In the genomic region with DNA sequence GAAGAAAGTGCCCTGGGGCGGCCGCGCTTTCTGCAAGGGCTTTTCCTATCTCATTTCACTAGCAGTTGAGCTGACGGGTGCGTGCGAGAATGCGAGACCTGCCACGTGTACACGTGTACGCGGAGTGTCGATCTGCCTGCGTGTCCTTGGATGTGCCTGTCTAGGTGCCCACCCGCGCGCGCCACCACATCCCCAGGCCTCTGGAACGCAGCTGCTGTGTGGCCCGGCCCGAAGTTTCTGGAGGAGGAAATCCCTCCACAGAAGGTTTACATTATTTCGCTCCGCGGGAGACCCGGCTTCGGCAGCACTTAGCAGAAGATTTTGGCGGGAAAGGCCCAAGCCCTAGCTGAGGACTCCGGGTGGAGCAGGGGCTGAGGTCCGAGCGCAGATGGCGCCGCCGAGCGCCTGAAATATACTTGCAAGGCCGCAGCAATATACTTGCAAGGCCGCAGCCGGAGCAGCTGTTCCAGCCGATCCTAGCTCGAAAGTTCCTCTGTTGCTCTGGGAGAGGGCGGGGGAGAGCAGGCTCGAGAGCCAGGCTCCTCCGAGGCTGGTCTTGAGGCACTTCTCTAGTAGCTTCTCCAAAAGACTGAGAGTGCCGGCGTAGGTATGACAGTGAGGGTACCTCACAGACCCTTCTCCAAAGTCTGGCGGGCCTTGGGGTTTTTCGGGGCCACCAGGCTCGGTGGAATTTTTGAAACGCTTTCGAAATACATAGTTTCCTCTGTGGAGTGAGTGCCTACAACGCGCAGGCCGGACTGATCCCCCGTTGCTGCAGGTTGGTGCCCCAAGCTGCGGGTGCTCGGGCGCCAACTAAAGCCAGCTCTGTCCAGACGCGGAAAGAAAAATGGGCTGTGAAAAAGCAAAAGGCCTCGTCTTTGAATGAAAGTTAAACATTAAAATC, we compare ENCODE assay signal across 11 cellular contexts. TPM values are rescaled to one million over a fixed set of nuclear protein-coding genes. Genes with fewer than 3 reads are reported as not detected.
DNase-seq lines count a peak whose midpoint lies in the region; ATAC-seq, FAIRE-seq and TF ChIP-seq lines count a peak whose summit lies in the region.
"Had no signal": no experiment of that assay in that cellular context is flagged by ENCODE, and none has a peak within 500 bp of the region (broad histone marks: within the 10 kb centered on the region; RNA-seq: fewer than 3 reads in every experiment).

No MANE protein-coding gene starts in this region.

- peaks cover 6% of the 10 kb centered on the region for H3K9me3 Mint-ChIP-seq in activated T-cell treated with anti-CD3 and anti-CD28 coated beads, Interleukin-2, amount 50 U/mL, for 4 hours

- FAIRE-seq in K562 (lab: Jason Lieb, UNC) = no peak

- H2AFZ ChIP-seq in K562 (ENCODE audit: low read depth, low read length) (no peak overlapping the region), Karpas-422 (ENCODE audit: low read length) (no peak overlapping the region)

- POLR2A ChIA-PET in K562 (lab: Yijun Ruan, JAX) = interaction anchor here (1.5 kb wide), 1 partner anchor 9 kb away, joined by 3 read pairs; no protein-coding TSS in a partner anchor

- peaks cover 5% of the 10 kb centered on the region for H3K36me3 Mint-ChIP-seq in activated T-cell treated with anti-CD3 and anti-CD28 coated beads, Interleukin-2, amount 50 U/mL, for 4 hours (ENCODE audit: insufficient read depth)

- no peaks in the 10 kb centered on the region for H3K9me2 ChIP-seq in Karpas-422 (replicated peaks; ENCODE audit: insufficient read depth, low read length)

- no peak for TF ChIP-seq POLR2A in K562 (conservative IDR thresholded peaks at IDR 0.05)

- H3K27ac ChIP-seq in K562 (ENCODE audit: extremely low read depth, low read depth, low read length) (no peak overlapping the region), left lung (no peak overlapping the region), thoracic aorta (no peak overlapping the region), Karpas-422 (ENCODE audit: low read length) (no peak overlapping the region)

- 0 out of 4 replicates have a peak, but pooled peaks of 1 of the 2 experiments have one; percentile 3 for TF ChIP-seq RAD21 in K562 (CRISPR knock-in tag; conservative IDR thresholded peaks at IDR 0.05 in 1 of 2, IDR thresholded peaks at IDR 0.05 in 1 of 2)

- in situ Hi-C loops in K562 (cut with MboI) = no loop called here

- TF ChIP-seq EP300 in K562 (IDR thresholded peaks at IDR 0.05; ENCODE audit: low read length) = no peak

- H4K20me1 ChIP-seq in K562 (replicated peaks; ENCODE audit: control insufficient read depth, insufficient read depth, low read length) (no peaks in the 10 kb centered on the region), Karpas-422 (ENCODE audit: insufficient read depth, low read depth, low read length) (no peaks in the 10 kb centered on the region)

- H3K4me2 ChIP-seq in K562 (ENCODE audit: insufficient read depth, low read length) (no peak overlapping the region), Karpas-422 (ENCODE audit: low read depth, low read length, poor library complexity, severe bottlenecking) (no peak overlapping the region)

- DNase-seq in activated T-cell treated with anti-CD3 and anti-CD28 coated beads, Interleukin-2, amount 50 U/mL, for 4 hours = no peak
- DNase-seq in activated T-cell treated with anti-CD3 and anti-CD28 coated beads, Interleukin-2, amount 50 U/mL, for 1 hour = no peak
- DNase-seq in K562 (ENCODE audit: extremely low read depth in 1 of 4, low spot score in 3 of 4) = peak in 1 of 4 experiments; percentile 27
- no peak for DNase-seq in left lung
- DNase-seq in thoracic aorta (ENCODE audit: low spot score) = no peak
- no peak for DNase-seq in Karpas-422
- no peak for DNase-seq in SW480 (ENCODE audit: low spot score)
- DNase-seq: AML-193; hypothalamus; stimulated activated CD4-positive, alpha-beta T cell treated with anti-CD3 and anti-CD28 coated beads, Interleukin-2, amount 100 ng/mL, for 24 hours had no signal

- no TSS peak for BruUV-seq in K562 (replicated peaks; lab: Mats Ljungman, UMichigan)

- peaks cover 36 to 74% of the 10 kb centered on the region in 2 experiments for H3K27me3 ChIP-seq in K562 (ENCODE audit: control insufficient read depth in 2 of 2, insufficient read depth in 2 of 2, low read length in 2 of 2)
- peaks cover 97 to 100% of the 10 kb centered on the region in 2 donors for H3K27me3 ChIP-seq in left lung
- H3K27me3 ChIP-seq in thoracic aorta (replicated peaks; ENCODE audit: insufficient read depth) = peaks cover 35% of the 10 kb centered on the region
- H3K27me3 ChIP-seq in Karpas-422 (ENCODE audit: low read length) = no peaks in the 10 kb centered on the region

- H3K36me3 ChIP-seq in K562 (ENCODE audit: control insufficient read depth, insufficient read depth, low read length) (no peaks in the 10 kb centered on the region), left lung (no peaks in the 10 kb centered on the region), thoracic aorta (no peaks in the 10 kb centered on the region), Karpas-422 (ENCODE audit: insufficient read depth, low read length) (no peaks in the 10 kb centered on the region)

- H3K9me1 ChIP-seq in K562 (ENCODE audit: control insufficient read depth, insufficient read depth, low read length) = no peaks in the 10 kb centered on the region

- H3K4me3 Mint-ChIP-seq in activated T-cell treated with anti-CD3 and anti-CD28 coated beads, Interleukin-2, amount 50 U/mL, for 4 hours = peak overlapping the region; percentile 39

- H3K4me3 ChIP-seq in K562 (no peak overlapping the region), left lung (peak overlapping the region in 1 of 2 donors; percentile 6), thoracic aorta (peak overlapping the region; percentile 54), Karpas-422 (ENCODE audit: low read length) (no peak overlapping the region)

- WGBS in K562 (ENCODE audit: insufficient coverage, low coverage, missing lambda C conversion rate) = 41% methylated on average over 56 of the region's 58 CpGs

- H3K9ac ChIP-seq in K562 (ENCODE audit: insufficient read depth in 1 of 2, low read depth in 2 of 2, low read length in 2 of 2) (peak overlapping the region in 1 of 2 experiments; percentile 59; a peak in 1 of 4 replicates), Karpas-422 (ENCODE audit: low read length) (no peak overlapping the region)

- CTCF ChIA-PET in K562 (lab: Yijun Ruan, JAX; ENCODE audit: low intra/inter-chr PET ratio) = no interaction called here

- no peak for TF ChIP-seq CTCF in K562 (IDR thresholded peaks at IDR 0.05 in 2 of 3, conservative IDR thresholded peaks at IDR 0.05 in 1 of 3; ENCODE audit: insufficient read depth in 2 of 3, low read depth in 1 of 3, low read length in 3 of 3)
- no peak for TF ChIP-seq CTCF in left lung (IDR thresholded peaks at IDR 0.05)
- TF ChIP-seq CTCF in thoracic aorta (IDR thresholded peaks at IDR 0.05) = no peak

- peaks cover 30% of the 10 kb centered on the region for H3K4me1 Mint-ChIP-seq in activated T-cell treated with anti-CD3 and anti-CD28 coated beads, Interleukin-2, amount 50 U/mL, for 4 hours (ENCODE audit: low read depth)

- intact Hi-C loops in K562 (cut with micrococcal nuclease) = loop anchor here (2.0 kb wide), 1 partner anchor 14 kb away; no protein-coding TSS in a partner anchor
- intact Hi-C loops in left lung (cut with DNase I) = no loop called here

- ATAC-seq in activated T-cell treated with anti-CD3 and anti-CD28 coated beads, Interleukin-2, amount 50 U/mL, for 4 hours = no peak
- ATAC-seq in K562 = no peak
- ATAC-seq in left lung = peak; percentile 69
- ATAC-seq in thoracic aorta (ENCODE audit: insufficient number of reproducible peaks, low FRiP score, low read depth) = no peak
- no peak for ATAC-seq in HG03342 (IDR thresholded peaks at IDR 0.05; ENCODE audit: unreplicated experiment)

- H3K9me3 ChIP-seq in K562 (replicated peaks; ENCODE audit: control insufficient read depth, insufficient read depth, low read depth, low read length) = no peaks in the 10 kb centered on the region
- H3K9me3 ChIP-seq in left lung = no peaks in the 10 kb centered on the region
- H3K9me3 ChIP-seq in thoracic aorta = no peaks in the 10 kb centered on the region
- no peaks in the 10 kb centered on the region for H3K9me3 ChIP-seq in Karpas-422 (ENCODE audit: low read length)

- H3K4me1 ChIP-seq in K562 (replicated peaks in 1 of 2; ENCODE audit: control insufficient read depth in 2 of 2, insufficient read depth in 2 of 2, low read length in 2 of 2) = peaks cover 0 to 28% of the 10 kb centered on the region in 2 experiments; a peak in 3 of 5 replicates
- H3K4me1 ChIP-seq in left lung = peaks cover 1 to 40% of the 10 kb centered on the region in 2 donors
- peaks cover 15 to 41% of the 10 kb centered on the region in 2 donors for H3K4me1 ChIP-seq in thoracic aorta (ENCODE audit: control insufficient read depth in 1 of 2, low read depth in 2 of 2)
- no peaks in the 10 kb centered on the region for H3K4me1 ChIP-seq in Karpas-422 (ENCODE audit: low read length)

- H3K27me3 Mint-ChIP-seq in activated T-cell treated with anti-CD3 and anti-CD28 coated beads, Interleukin-2, amount 50 U/mL, for 4 hours (ENCODE audit: low read depth) = peaks cover 90% of the 10 kb centered on the region

- H3K79me2 ChIP-seq in K562 (ENCODE audit: control insufficient read depth, insufficient read depth, low read length) (peaks cover 5% of the 10 kb centered on the region; the same call in 1 of the 3 replicates), Karpas-422 (ENCODE audit: low read length) (no peaks in the 10 kb centered on the region)

RNA-seq across cellular contexts. Expression of a gene that starts 3.8 kb away (rescaled TPM):
- total RNA-seq in activated T-cell treated with anti-CD3 and anti-CD28 coated beads, Interleukin-2, amount 50 U/mL, for 4 hours = not detected
- 0.28 and 0.95 TPM in 2 replicates for total RNA-seq in K562 (2011; cell fraction: chromatin; rRNA removed; ENCODE audit: low replicate concordance)
- total RNA-seq in K562 (2011; cell fraction: nucleolus; rRNA removed) = 0.33 and 0.66 TPM in 2 replicates
- 0.31 and 0.73 TPM in 2 replicates for total RNA-seq in K562 (2011; cell fraction: nucleoplasm; rRNA removed)
- 2.4 and 2.6 TPM in 2 replicates for total RNA-seq in K562 (2014; rRNA removed)
- 1.9 and 2.1 TPM in 2 replicates for total RNA-seq in K562 (2014; rRNA removed; fragmentation: Illumina TruSeq; extraction: Trizol)
- total RNA-seq in K562 (2015; rRNA removed; fragmentation: Illumina TruSeq; extraction: Trizol) = 1.7 and 2.1 TPM in 2 replicates
- total RNA-seq in K562 (2021) = 2.6 and 2.7 TPM in 2 replicates
- polyA plus RNA-seq in K562 (2011; rRNA removed) = 0.03 TPM in 1 of 2 replicates, not detected in the other
- polyA plus RNA-seq in K562 (2011; cell fraction: cytosol; rRNA removed) = 0.03 TPM in 2 replicates
- 0.06 and 0.07 TPM in 2 replicates for polyA plus RNA-seq in K562 (2011; cell fraction: nucleus; rRNA removed)
- 2.2 and 10.1 TPM in 2 replicates for polyA plus RNA-seq in K562 (2012)
- 2.4 and 3.0 TPM in 2 replicates for polyA plus RNA-seq in K562 (2014; fragmentation: Illumina TruSeq; extraction: Trizol)
- 1 to 10 TPM; 1.7 to 3.4 TPM for polyA plus RNA-seq in K562 (2014; fragmentation: Nextera tagmentation; extraction: Ambion mirVana)
- polyA plus RNA-seq in K562 (2014; rRNA removed) = 2.1 and 2.3 TPM in 2 replicates
- polyA minus RNA-seq in K562 (2011; rRNA and poly(A)+ RNA removed) = 0.04 and 0.06 TPM in 2 replicates
- not detected in 2 replicates for polyA minus RNA-seq in K562 (2011; cell fraction: cytosol; rRNA and poly(A)+ RNA removed)
- not detected in 2 replicates for polyA minus RNA-seq in K562 (2011; cell fraction: nucleus; rRNA and poly(A)+ RNA removed)
- total RNA-seq in left lung = 1 to 10 TPM in 1 of 2 donors, under 1 TPM in 1; 0.50 to 1.0 TPM
- 1 to 10 TPM; 1.5 to 6.8 TPM for total RNA-seq in thoracic aorta
- total RNA-seq in Karpas-422 (2014; rRNA removed; shearing (Covaris generic); ENCODE audit: low replicate concordance) = not detected in 2 replicates
